Comparison of ENCODE assay signal across 26 cellular contexts in genomic region chr6:110558575-110558974, GRCh38.
A peak's percentile ranks its signal among the peaks of the same experiment; 100 is the strongest.
DNase-seq lines count a peak whose midpoint lies in the region; ATAC-seq, FAIRE-seq and TF ChIP-seq lines count a peak whose summit lies in the region.
"Had no signal": no experiment of that assay in that cellular context is flagged by ENCODE, and none has a peak within 500 bp of the region (broad histone marks: within the 10 kb centered on the region; RNA-seq: fewer than 3 reads in every experiment).

No MANE protein-coding gene starts in this region.

- H3K4me1 ChIP-seq in HepG2 (ENCODE audit: insufficient read depth, low read length) = peaks cover 96% of the 10 kb centered on the region
- H3K4me1 ChIP-seq in thyroid gland = no peaks in the 10 kb centered on the region
- no peaks in the 10 kb centered on the region for H3K4me1 ChIP-seq in suprapubic skin
- H3K4me1 ChIP-seq in esophagus muscularis mucosa = no peaks in the 10 kb centered on the region

- CTCF ChIA-PET in activated naive CD4-positive, alpha-beta T cell treated with anti-CD3 and anti-CD28 coated beads, Interleukin-2, amount 10 ng/mL, durations not matched to agents 7 days and 5 days (lab: Charles Lee) = no interaction called here
- CTCF ChIA-PET in activated naive CD4-positive, alpha-beta T cell treated with anti-CD3 and anti-CD28 coated beads for 36 hours (lab: Charles Lee) = no interaction called here
- CTCF ChIA-PET in HepG2 (lab: Yijun Ruan, JAX; ENCODE audit: low intra/inter-chr PET ratio, low total read pairs) = no interaction called here

- no peak overlapping the region for H2AFZ ChIP-seq in HepG2 (ENCODE audit: low read length)
- H2AFZ ChIP-seq: PC-9 had no signal

- H3K4me3 ChIP-seq in HepG2 (replicated peaks in 1 of 3; ENCODE audit: insufficient read depth in 1 of 3, low read depth in 2 of 3, low read length in 3 of 3) (no peak overlapping the region), thyroid gland (replicated peaks in 1 of 3) (no peak overlapping the region), suprapubic skin (no peak overlapping the region), esophagus muscularis mucosa (no peak overlapping the region)
- H3K4me3 ChIP-seq: PC-9 had no signal

- no peaks in the 10 kb centered on the region for H3K27me3 ChIP-seq in HepG2 (ENCODE audit: control insufficient read depth in 1 of 2, insufficient read depth in 2 of 2, low read length in 2 of 2)
- H3K27me3 ChIP-seq in thyroid gland = no peaks in the 10 kb centered on the region
- H3K27me3 ChIP-seq in suprapubic skin = no peaks in the 10 kb centered on the region
- H3K27me3 ChIP-seq in esophagus muscularis mucosa = no peaks in the 10 kb centered on the region

- H3K9ac ChIP-seq in HepG2 (ENCODE audit: insufficient read depth, low read depth, low read length) = no peak overlapping the region
- H3K9ac ChIP-seq: SK-N-SH had no signal

- TF ChIP-seq POLR2A in HepG2 (IDR thresholded peaks at IDR 0.05; ENCODE audit: insufficient read depth in 1 of 2, low read depth in 2 of 2, low read length in 2 of 2) (no peak), thyroid gland (IDR thresholded peaks at IDR 0.05) (no peak), suprapubic skin (IDR thresholded peaks at IDR 0.05) (no peak), esophagus muscularis mucosa (IDR thresholded peaks at IDR 0.05; ENCODE audit: low read depth) (no peak)

- no peak overlapping the region for H3K4me3 Mint-ChIP-seq in activated naive CD4-positive, alpha-beta T cell treated with anti-CD3 and anti-CD28 coated beads, Interleukin-2, amount 10 ng/mL, durations not matched to agents 7 days and 5 days
- H3K4me3 Mint-ChIP-seq in activated naive CD4-positive, alpha-beta T cell treated with anti-CD3 and anti-CD28 coated beads for 36 hours = no peak overlapping the region
- H3K4me3 Mint-ChIP-seq: CD8-positive, alpha-beta T cell; HFFc6 had no signal

- no peak for TF ChIP-seq CTCF in HepG2 (CRISPR knock-in tag; IDR thresholded peaks at IDR 0.05)
- no peak for TF ChIP-seq CTCF in thyroid gland (IDR thresholded peaks at IDR 0.05)
- TF ChIP-seq CTCF in suprapubic skin (IDR thresholded peaks at IDR 0.05) = no peak
- no peak for TF ChIP-seq CTCF in esophagus muscularis mucosa (IDR thresholded peaks at IDR 0.05)

- H3K27ac Mint-ChIP-seq in activated naive CD4-positive, alpha-beta T cell treated with anti-CD3 and anti-CD28 coated beads, Interleukin-2, amount 10 ng/mL, durations not matched to agents 7 days and 5 days = peak overlapping the region; percentile 21
- H3K27ac Mint-ChIP-seq in activated naive CD4-positive, alpha-beta T cell treated with anti-CD3 and anti-CD28 coated beads for 36 hours = no peak overlapping the region
- H3K27ac Mint-ChIP-seq: HFFc6 had no signal

- FAIRE-seq in HepG2 (lab: Jason Lieb, UNC) = no peak
- FAIRE-seq: G401.6, GM18507 had no signal

- peaks cover 18% of the 10 kb centered on the region for H3K9me3 Mint-ChIP-seq in activated naive CD4-positive, alpha-beta T cell treated with anti-CD3 and anti-CD28 coated beads, Interleukin-2, amount 10 ng/mL, durations not matched to agents 7 days and 5 days
- H3K9me3 Mint-ChIP-seq in activated naive CD4-positive, alpha-beta T cell treated with anti-CD3 and anti-CD28 coated beads for 36 hours = peaks cover 10% of the 10 kb centered on the region

- ATAC-seq in HepG2 = no peak
- no peak for ATAC-seq in HG03025 (IDR thresholded peaks at IDR 0.05; ENCODE audit: low FRiP score, unreplicated experiment)
- ATAC-seq: CD8-positive, alpha-beta T cell had no signal

- no peak overlapping the region for H3K4me2 ChIP-seq in HepG2 (ENCODE audit: low read depth, low read length)
- H3K4me2 ChIP-seq: PC-9, SK-N-SH had no signal

- no peak for TF ChIP-seq EP300 in HepG2 (IDR thresholded peaks at IDR 0.05; ENCODE audit: low read depth in 2 of 2, low read length in 2 of 2)
- no peak for TF ChIP-seq EP300 in HepG2 (CRISPR knock-in tag; IDR thresholded peaks at IDR 0.05; ENCODE audit: borderline replicate concordance)
- no peak for TF ChIP-seq EP300 in suprapubic skin (IDR thresholded peaks at IDR 0.05)
- TF ChIP-seq EP300 in esophagus muscularis mucosa (IDR thresholded peaks at IDR 0.05) = no peak

- DNase-seq in activated naive CD4-positive, alpha-beta T cell treated with anti-CD3 and anti-CD28 coated beads, Interleukin-2, amount 10 ng/mL, durations not matched to agents 7 days and 5 days = no peak
- DNase-seq in activated naive CD4-positive, alpha-beta T cell treated with anti-CD3 and anti-CD28 coated beads for 36 hours = no peak
- DNase-seq in cerebellum (ENCODE audit: low spot score) (peak; percentile 77), HepG2 (ENCODE audit: low spot score) (no peak), thyroid gland (peak; percentile 47 to 48), suprapubic skin (ENCODE audit: low spot score in 2 of 2) (no peak), esophagus muscularis mucosa (ENCODE audit: extremely low spot score) (no peak)
- DNase-seq: 8988T; CD8-positive, alpha-beta T cell; H7; HFFc6; KBM-7; MM.1S; NCI-H1048; NCI-H1417 treated with DMSO at 0.1 percent for 48 hours; NCI-H187; NCI-H226; NCI-H510A treated with DMSO at 0.1 percent for 48 hours; NCI-H748 treated with DMSO at 0.1 percent for 48 hours; PC-9; SIG-M5; SK-N-SH had no signal

- H3K9me3 ChIP-seq in HepG2 (ENCODE audit: low read length) (0 out of 2 replicates have a peak, but pooled peaks cover 4% of the 10 kb centered on the region), thyroid gland (no peaks in the 10 kb centered on the region), suprapubic skin (no peaks in the 10 kb centered on the region), esophagus muscularis mucosa (no peaks in the 10 kb centered on the region)
- H3K9me3 ChIP-seq: SK-N-SH had no signal

- peaks cover 17% of the 10 kb centered on the region for H3K36me3 Mint-ChIP-seq in activated naive CD4-positive, alpha-beta T cell treated with anti-CD3 and anti-CD28 coated beads, Interleukin-2, amount 10 ng/mL, durations not matched to agents 7 days and 5 days
- no peaks in the 10 kb centered on the region for H3K36me3 Mint-ChIP-seq in activated naive CD4-positive, alpha-beta T cell treated with anti-CD3 and anti-CD28 coated beads for 36 hours (ENCODE audit: low read depth)
- H3K36me3 Mint-ChIP-seq: CD8-positive, alpha-beta T cell had no signal

- no TSS peak for BruUV-seq in HepG2 (replicated peaks; lab: Mats Ljungman, UMichigan)

- no peaks in the 10 kb centered on the region for H3K79me2 ChIP-seq in HepG2 (ENCODE audit: insufficient read depth, low read length)

- H3K36me3 ChIP-seq in HepG2 (replicated peaks in 1 of 2; ENCODE audit: control insufficient read depth in 1 of 2, insufficient read depth in 2 of 2, low read length in 2 of 2) = no peaks in the 10 kb centered on the region
- no peaks in the 10 kb centered on the region for H3K36me3 ChIP-seq in thyroid gland
- H3K36me3 ChIP-seq in suprapubic skin = no peaks in the 10 kb centered on the region
- H3K36me3 ChIP-seq in esophagus muscularis mucosa = no peaks in the 10 kb centered on the region

- H3K27ac ChIP-seq in HepG2 (ENCODE audit: extremely low read length, insufficient read depth, low read length) (no peak overlapping the region), thyroid gland (no peak overlapping the region), suprapubic skin (no peak overlapping the region), esophagus muscularis mucosa (replicated peaks in 1 of 4) (no peak overlapping the region)
- H3K27ac ChIP-seq: PC-9, RWPE1 had no signal

- in situ Hi-C loops in HepG2 (cut with HindIII; ENCODE audit: extremely low pct_ligation_motif_present, low pct_unique_long_range_greater_than_20kb) = no loop called here

- no peak for TF ChIP-seq RAD21 in HepG2 (CRISPR knock-in tag; IDR thresholded peaks at IDR 0.05)

- peaks cover 11% of the 10 kb centered on the region for H3K27me3 Mint-ChIP-seq in activated naive CD4-positive, alpha-beta T cell treated with anti-CD3 and anti-CD28 coated beads, Interleukin-2, amount 10 ng/mL, durations not matched to agents 7 days and 5 days
- peaks cover 3% of the 10 kb centered on the region for H3K27me3 Mint-ChIP-seq in activated naive CD4-positive, alpha-beta T cell treated with anti-CD3 and anti-CD28 coated beads for 36 hours (ENCODE audit: low read depth)

- intact Hi-C loops in activated naive CD4-positive, alpha-beta T cell treated with anti-CD3 and anti-CD28 coated beads for 36 hours (cut with micrococcal nuclease) = no loop called here
- intact Hi-C loops in HepG2 (cut with micrococcal nuclease; ENCODE audit: unreplicated experiment) (loop anchor here (1.0 kb wide), 1 partner anchor 8 kb away; no protein-coding TSS in a partner anchor), thyroid gland (cut with DNase I) (no loop called here), esophagus muscularis mucosa (cut with DNase I) (no loop called here)

- H4K20me1 ChIP-seq in HepG2 (ENCODE audit: insufficient read depth, low read length) = no peaks in the 10 kb centered on the region

- peaks cover 46% of the 10 kb centered on the region for H3K4me1 Mint-ChIP-seq in activated naive CD4-positive, alpha-beta T cell treated with anti-CD3 and anti-CD28 coated beads, Interleukin-2, amount 10 ng/mL, durations not matched to agents 7 days and 5 days
- peaks cover 19% of the 10 kb centered on the region for H3K4me1 Mint-ChIP-seq in activated naive CD4-positive, alpha-beta T cell treated with anti-CD3 and anti-CD28 coated beads for 36 hours (ENCODE audit: low read depth)

- 94% methylated on average over 5 of the region's 5 CpGs for WGBS in HepG2 (ENCODE audit: low lambda C conversion rate)
- WGBS in thyroid gland, 2 donors = 31 to 58% methylated on average over 5 of the region's 5 CpGs
- WGBS in suprapubic skin = 72% methylated on average over 4 of the region's 5 CpGs
- 90% methylated on average over 5 of the region's 5 CpGs for WGBS in esophagus muscularis mucosa

- POLR2A ChIA-PET in HepG2 (lab: Yijun Ruan, JAX) = no interaction called here

TF ChIP-seq in HepG2, 621 proteins besides CTCF, POLR2A, EP300 and RAD21 (continues in another document):
- TF ChIP-seq LRRFIP1 (CRISPR knock-in tag; conservative IDR thresholded peaks at IDR 0.05) = no peak

Comparison
In these comparisons a context has a peak if more than half of its experiments do, and no peak if none do; other contexts are left out.
1. DNase-seq: peak in cerebellum (single experiment) and thyroid gland (2 of 2); none in activated naive CD4-positive, alpha-beta T cell treated with anti-CD3 and anti-CD28 coated beads, Interleukin-2, amount 10 ng/mL, durations not matched to agents 7 days and 5 days (single experiment), activated naive CD4-positive, alpha-beta T cell treated with anti-CD3 and anti-CD28 coated beads for 36 hours (single experiment), HepG2 (single experiment), suprapubic skin (0 of 2) and esophagus muscularis mucosa (single experiment).